Comparison of ENCODE assay signal across 1 cellular context in genomic region chr1:109483658-109484518, GRCh38.
A peak's percentile ranks its signal among the peaks of the same experiment; 100 is the strongest.
TF ChIP-seq lines count a peak whose summit lies in the region.

TSS of gene ATXN7L2 (plus strand) at chr1:109483905. CDS start at chr1:109483954, 49 bp downstream.

TF ChIP-seq in GM12878, 131 proteins besides CTCF, POLR2A, EP300 and RAD21 (continued from another document and continues in another):
- TF ChIP-seq ZNF687 (IDR thresholded peaks at IDR 0.05) (0 out of 2 replicates have a peak, but pooled peaks have one; percentile 64), NR2C1 (IDR thresholded peaks at IDR 0.05) (peak; percentile 54; the same call in 1 of the 2 replicates), MAX (IDR thresholded peaks at IDR 0.05; ENCODE audit: low read depth, low read length) (peak; percentile 47; the same call in 1 of the 2 replicates), GATAD2B (conservative IDR thresholded peaks at IDR 0.05; ENCODE audit: low read depth) (peak; percentile 71), KDM1A (IDR thresholded peaks at IDR 0.05; ENCODE audit: borderline replicate concordance) (no peak), E4F1 (IDR thresholded peaks at IDR 0.05; ENCODE audit: borderline replicate concordance, partially characterized antibody) (peak; percentile 97), FOXK2 (IDR thresholded peaks at IDR 0.05) (0 out of 2 replicates have a peak, but pooled peaks have one; percentile 40), JUND (IDR thresholded peaks at IDR 0.05; ENCODE audit: low read depth, low read length) (no peak), SP1 (IDR thresholded peaks at IDR 0.05; ENCODE audit: low read depth, low read length) (peak; percentile 96), TBL1XR1 (IDR thresholded peaks at IDR 0.05; ENCODE audit: low read depth, low read length) (peak; percentile 69; the same call in 1 of the 2 replicates), USF1 (IDR thresholded peaks at IDR 0.05; ENCODE audit: borderline replicate concordance, extremely low read length, insufficient read depth, low read depth, low read length) (no peak), PKNOX1 (IDR thresholded peaks at IDR 0.05) (peak; percentile 24; the same call in 1 of the 2 replicates), ELK1 (IDR thresholded peaks at IDR 0.05; ENCODE audit: low read depth, low read length) (no peak), PAX5 (IDR thresholded peaks at IDR 0.05; ENCODE audit: borderline replicate concordance, low read depth, low read length) (no peak; the same call in 1 of the 2 replicates), POLR2AphosphoS2 (IDR thresholded peaks at IDR 0.05; ENCODE audit: low read depth, low read length) (0 out of 2 replicates have a peak, but pooled peaks have one; percentile 60), ZNF24 (IDR thresholded peaks at IDR 0.05) (no peak), ZNF217 (IDR thresholded peaks at IDR 0.05) (peak; percentile 64; the same call in 1 of the 2 replicates), ZZZ3 (IDR thresholded peaks at IDR 0.05; ENCODE audit: control insufficient read depth, insufficient read length, low read depth) (peak; percentile 57), RUNX3 (IDR thresholded peaks at IDR 0.05; ENCODE audit: low read length) (peak; percentile 61), NFYA (IDR thresholded peaks at IDR 0.05; ENCODE audit: borderline replicate concordance, low read depth, low read length) (no peak), RBBP5 (conservative IDR thresholded peaks at IDR 0.05) (no peak), MTA2 (IDR thresholded peaks at IDR 0.05; ENCODE audit: low read depth) (peak; percentile 56), YY1 (IDR thresholded peaks at IDR 0.05; ENCODE audit: low read depth, low read length) (peak; percentile 98), IKZF2 (IDR thresholded peaks at IDR 0.05) (peak; percentile 10 to 62; a peak in 1 of 4 replicates), MXI1 (IDR thresholded peaks at IDR 0.05; ENCODE audit: low read depth, low read length) (peak; percentile 56), IRF3 (IDR thresholded peaks at IDR 0.05) (no peak), MEF2B (IDR thresholded peaks at IDR 0.05; ENCODE audit: partially characterized antibody, poor library complexity, severe bottlenecking) (peak; percentile 70), EED (IDR thresholded peaks at IDR 0.05; ENCODE audit: low read depth) (no peak), BCL3 (IDR thresholded peaks at IDR 0.05; ENCODE audit: borderline replicate concordance, insufficient read depth, low read depth, low read length, poor library complexity, severe bottlenecking) (no peak), LARP7 (IDR thresholded peaks at IDR 0.05) (peak; percentile 92; the same call in 1 of the 2 replicates), ESRRA (IDR thresholded peaks at IDR 0.05; ENCODE audit: low read length) (peak; percentile 32; the same call in 1 of the 2 replicates), ASH2L (IDR thresholded peaks at IDR 0.05; ENCODE audit: borderline replicate concordance, low read depth) (peak; percentile 59; the same call in 1 of the 2 replicates), CREB1 (IDR thresholded peaks at IDR 0.05; ENCODE audit: low read depth) (peak; percentile 86), MYB (IDR thresholded peaks at IDR 0.05; ENCODE audit: borderline replicate concordance, low read depth, low read length) (no peak), ZNF384 (IDR thresholded peaks at IDR 0.05; ENCODE audit: borderline replicate concordance, low read depth, low read length) (no peak), NBN (IDR thresholded peaks at IDR 0.05) (peak; percentile 98), ZBTB33 (IDR thresholded peaks at IDR 0.05) (no peak), SUPT20H (IDR thresholded peaks at IDR 0.05; ENCODE audit: borderline replicate concordance, control insufficient read depth, low read depth, low read length) (no peak), ZBED1 (IDR thresholded peaks at IDR 0.05; ENCODE audit: borderline replicate concordance) (0 out of 2 replicates have a peak, but pooled peaks have one; percentile 17), JUNB (IDR thresholded peaks at IDR 0.05) (no peak), HDAC6 (IDR thresholded peaks at IDR 0.05; ENCODE audit: unreplicated experiment) (no peak), TCF12 (IDR thresholded peaks at IDR 0.05; ENCODE audit: low read depth, low read length) (peak; percentile 33; the same call in 1 of the 2 replicates), SIN3A (IDR thresholded peaks at IDR 0.05; ENCODE audit: low read depth, low read length) (peak; percentile 75), ZBTB11 (CRISPR knock-in tag; IDR thresholded peaks at IDR 0.05) (no peak), NR2F1 (conservative IDR thresholded peaks at IDR 0.05) (peak; percentile 46; the same call in 1 of the 2 replicates), CREM (IDR thresholded peaks at IDR 0.05; ENCODE audit: low read depth) (peak; percentile 93), HDGF (IDR thresholded peaks at IDR 0.05) (peak; percentile 98), CHD1 (IDR thresholded peaks at IDR 0.05; ENCODE audit: low read depth, low read length) (no peak)
